ENCODE assay signal across 1 cellular context in genomic region chr2:128379021-128380005, GRCh38.
A peak's percentile ranks its signal among the peaks of the same experiment; 100 is the strongest.
TF ChIP-seq lines count a peak whose summit lies in the region.

No MANE protein-coding gene starts in this region.

TF ChIP-seq in HepG2, 621 proteins besides CTCF, POLR2A, EP300 and RAD21 (continued from another document and continues in another):
- TF ChIP-seq, protein P1, sequence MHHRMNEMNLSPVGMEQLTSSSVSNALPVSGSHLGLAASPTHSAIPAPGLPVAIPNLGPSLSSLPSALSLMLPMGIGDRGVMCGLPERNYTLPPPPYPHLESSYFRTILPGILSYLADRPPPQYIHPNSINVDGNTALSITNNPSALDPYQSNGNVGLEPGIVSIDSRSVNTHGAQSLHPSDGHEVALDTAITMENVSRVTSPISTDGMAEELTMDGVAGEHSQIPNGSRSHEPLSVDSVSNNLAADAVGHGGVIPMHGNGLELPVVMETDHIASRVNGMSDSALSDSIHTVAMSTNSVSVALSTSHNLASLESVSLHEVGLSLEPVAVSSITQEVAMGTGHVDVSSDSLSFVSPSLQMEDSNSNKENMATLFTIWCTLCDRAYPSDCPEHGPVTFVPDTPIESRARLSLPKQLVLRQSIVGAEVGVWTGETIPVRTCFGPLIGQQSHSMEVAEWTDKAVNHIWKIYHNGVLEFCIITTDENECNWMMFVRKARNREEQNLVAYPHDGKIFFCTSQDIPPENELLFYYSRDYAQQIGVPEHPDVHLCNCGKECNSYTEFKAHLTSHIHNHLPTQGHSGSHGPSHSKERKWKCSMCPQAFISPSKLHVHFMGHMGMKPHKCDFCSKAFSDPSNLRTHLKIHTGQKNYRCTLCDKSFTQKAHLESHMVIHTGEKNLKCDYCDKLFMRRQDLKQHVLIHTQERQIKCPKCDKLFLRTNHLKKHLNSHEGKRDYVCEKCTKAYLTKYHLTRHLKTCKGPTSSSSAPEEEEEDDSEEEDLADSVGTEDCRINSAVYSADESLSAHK (CRISPR knock-in tag; IDR thresholded peaks at IDR 0.05; ENCODE audit: borderline replicate concordance) = no peak
- TF ChIP-seq, protein P2, sequence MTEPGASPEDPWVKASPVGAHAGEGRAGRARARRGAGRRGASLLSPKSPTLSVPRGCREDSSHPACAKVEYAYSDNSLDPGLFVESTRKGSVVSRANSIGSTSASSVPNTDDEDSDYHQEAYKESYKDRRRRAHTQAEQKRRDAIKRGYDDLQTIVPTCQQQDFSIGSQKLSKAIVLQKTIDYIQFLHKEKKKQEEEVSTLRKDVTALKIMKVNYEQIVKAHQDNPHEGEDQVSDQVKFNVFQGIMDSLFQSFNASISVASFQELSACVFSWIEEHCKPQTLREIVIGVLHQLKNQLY (CRISPR knock-in tag; IDR thresholded peaks at IDR 0.05) = peak; percentile 60
- TF ChIP-seq MXI1 (IDR thresholded peaks at IDR 0.05; ENCODE audit: borderline replicate concordance, low read depth, low read length) = no peak
- TF ChIP-seq REL (CRISPR knock-in tag; conservative IDR thresholded peaks at IDR 0.05) = no peak
- TF ChIP-seq BCL6 (CRISPR knock-in tag; IDR thresholded peaks at IDR 0.05) = peak; percentile 74
- TF ChIP-seq MED1 (CRISPR knock-in tag; IDR thresholded peaks at IDR 0.05) = peak; percentile 72
- TF ChIP-seq HHEX (CRISPR knock-in tag; IDR thresholded peaks at IDR 0.05) = peak; percentile 53; the same call in 1 of the 2 replicates
- TF ChIP-seq ZMYM4 (CRISPR knock-in tag; IDR thresholded peaks at IDR 0.05) = 0 out of 2 replicates have a peak, but pooled peaks have one; percentile 32
- TF ChIP-seq CSRNP2 (CRISPR knock-in tag; conservative IDR thresholded peaks at IDR 0.05; ENCODE audit: low read depth) = no peak
- TF ChIP-seq, protein P3, sequence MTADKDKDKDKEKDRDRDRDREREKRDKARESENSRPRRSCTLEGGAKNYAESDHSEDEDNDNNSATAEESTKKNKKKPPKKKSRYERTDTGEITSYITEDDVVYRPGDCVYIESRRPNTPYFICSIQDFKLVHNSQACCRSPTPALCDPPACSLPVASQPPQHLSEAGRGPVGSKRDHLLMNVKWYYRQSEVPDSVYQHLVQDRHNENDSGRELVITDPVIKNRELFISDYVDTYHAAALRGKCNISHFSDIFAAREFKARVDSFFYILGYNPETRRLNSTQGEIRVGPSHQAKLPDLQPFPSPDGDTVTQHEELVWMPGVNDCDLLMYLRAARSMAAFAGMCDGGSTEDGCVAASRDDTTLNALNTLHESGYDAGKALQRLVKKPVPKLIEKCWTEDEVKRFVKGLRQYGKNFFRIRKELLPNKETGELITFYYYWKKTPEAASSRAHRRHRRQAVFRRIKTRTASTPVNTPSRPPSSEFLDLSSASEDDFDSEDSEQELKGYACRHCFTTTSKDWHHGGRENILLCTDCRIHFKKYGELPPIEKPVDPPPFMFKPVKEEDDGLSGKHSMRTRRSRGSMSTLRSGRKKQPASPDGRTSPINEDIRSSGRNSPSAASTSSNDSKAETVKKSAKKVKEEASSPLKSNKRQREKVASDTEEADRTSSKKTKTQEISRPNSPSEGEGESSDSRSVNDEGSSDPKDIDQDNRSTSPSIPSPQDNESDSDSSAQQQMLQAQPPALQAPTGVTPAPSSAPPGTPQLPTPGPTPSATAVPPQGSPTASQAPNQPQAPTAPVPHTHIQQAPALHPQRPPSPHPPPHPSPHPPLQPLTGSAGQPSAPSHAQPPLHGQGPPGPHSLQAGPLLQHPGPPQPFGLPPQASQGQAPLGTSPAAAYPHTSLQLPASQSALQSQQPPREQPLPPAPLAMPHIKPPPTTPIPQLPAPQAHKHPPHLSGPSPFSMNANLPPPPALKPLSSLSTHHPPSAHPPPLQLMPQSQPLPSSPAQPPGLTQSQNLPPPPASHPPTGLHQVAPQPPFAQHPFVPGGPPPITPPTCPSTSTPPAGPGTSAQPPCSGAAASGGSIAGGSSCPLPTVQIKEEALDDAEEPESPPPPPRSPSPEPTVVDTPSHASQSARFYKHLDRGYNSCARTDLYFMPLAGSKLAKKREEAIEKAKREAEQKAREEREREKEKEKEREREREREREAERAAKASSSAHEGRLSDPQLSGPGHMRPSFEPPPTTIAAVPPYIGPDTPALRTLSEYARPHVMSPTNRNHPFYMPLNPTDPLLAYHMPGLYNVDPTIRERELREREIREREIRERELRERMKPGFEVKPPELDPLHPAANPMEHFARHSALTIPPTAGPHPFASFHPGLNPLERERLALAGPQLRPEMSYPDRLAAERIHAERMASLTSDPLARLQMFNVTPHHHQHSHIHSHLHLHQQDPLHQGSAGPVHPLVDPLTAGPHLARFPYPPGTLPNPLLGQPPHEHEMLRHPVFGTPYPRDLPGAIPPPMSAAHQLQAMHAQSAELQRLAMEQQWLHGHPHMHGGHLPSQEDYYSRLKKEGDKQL (CRISPR knock-in tag; IDR thresholded peaks at IDR 0.05; ENCODE audit: low read depth) = peak; percentile 84; the same call in 1 of the 2 replicates
- TF ChIP-seq ZSCAN30 (CRISPR knock-in tag; IDR thresholded peaks at IDR 0.05) = no peak
- no peak for TF ChIP-seq ZBTB34 (CRISPR knock-in tag; IDR thresholded peaks at IDR 0.05)
- no peak for TF ChIP-seq ZFP36L2 (CRISPR knock-in tag; IDR thresholded peaks at IDR 0.05)
- no peak for TF ChIP-seq EZH2 (conservative IDR thresholded peaks at IDR 0.05; ENCODE audit: low read depth, low read length)
- no peak for TF ChIP-seq ZNF605 (CRISPR knock-in tag; IDR thresholded peaks at IDR 0.05)
- TF ChIP-seq PAXIP1 (CRISPR knock-in tag; conservative IDR thresholded peaks at IDR 0.05) = peak; percentile 87
- peak; percentile 42 for TF ChIP-seq PRPF4 (IDR thresholded peaks at IDR 0.05; ENCODE audit: low read depth, low read length, poor library complexity, severe bottlenecking)
- TF ChIP-seq SALL1 (CRISPR knock-in tag; IDR thresholded peaks at IDR 0.05) = peak; percentile 31; the same call in 1 of the 2 replicates
- TF ChIP-seq, protein P4, sequence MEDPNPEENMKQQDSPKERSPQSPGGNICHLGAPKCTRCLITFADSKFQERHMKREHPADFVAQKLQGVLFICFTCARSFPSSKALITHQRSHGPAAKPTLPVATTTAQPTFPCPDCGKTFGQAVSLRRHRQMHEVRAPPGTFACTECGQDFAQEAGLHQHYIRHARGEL (CRISPR knock-in tag; IDR thresholded peaks at IDR 0.05) = no peak
- no peak for TF ChIP-seq ZNF234 (CRISPR knock-in tag; conservative IDR thresholded peaks at IDR 0.05)
- no peak for TF ChIP-seq SMARCE1 (IDR thresholded peaks at IDR 0.05; ENCODE audit: borderline replicate concordance)
- no peak for TF ChIP-seq SRSF9 (IDR thresholded peaks at IDR 0.05; ENCODE audit: borderline replicate concordance, insufficient read depth, low read depth, low read length, poor library complexity, severe bottlenecking)
- TF ChIP-seq ZNF777 (CRISPR knock-in tag; IDR thresholded peaks at IDR 0.05) = no peak
- no peak for TF ChIP-seq ZNF850 (CRISPR knock-in tag; conservative IDR thresholded peaks at IDR 0.05)
- 0 out of 2 replicates have a peak, but pooled peaks have one; percentile 19 for TF ChIP-seq SPEN (CRISPR knock-in tag; IDR thresholded peaks at IDR 0.05; ENCODE audit: low read depth)
- TF ChIP-seq ZNF780A (CRISPR knock-in tag; IDR thresholded peaks at IDR 0.05) = no peak
- TF ChIP-seq CHD4 (IDR thresholded peaks at IDR 0.05; ENCODE audit: borderline replicate concordance, low read length) = no peak
- no peak; the same call in 1 of the 2 replicates for TF ChIP-seq RCOR2 (CRISPR knock-in tag; IDR thresholded peaks at IDR 0.05)
- TF ChIP-seq CBX1 (IDR thresholded peaks at IDR 0.05; ENCODE audit: low read depth) = no peak
- no peak for TF ChIP-seq IKZF1 (IDR thresholded peaks at IDR 0.05)
- TF ChIP-seq ZNF550 (CRISPR knock-in tag; IDR thresholded peaks at IDR 0.05; ENCODE audit: borderline replicate concordance) = no peak
- no peak for TF ChIP-seq ZNF24 (IDR thresholded peaks at IDR 0.05)
- no peak for TF ChIP-seq SP1 (IDR thresholded peaks at IDR 0.05)
- TF ChIP-seq SP1 (CRISPR knock-in tag; IDR thresholded peaks at IDR 0.05) = no peak
- no peak for TF ChIP-seq KDM3A (CRISPR knock-in tag; IDR thresholded peaks at IDR 0.05; ENCODE audit: low read depth)
- TF ChIP-seq, protein P5, sequence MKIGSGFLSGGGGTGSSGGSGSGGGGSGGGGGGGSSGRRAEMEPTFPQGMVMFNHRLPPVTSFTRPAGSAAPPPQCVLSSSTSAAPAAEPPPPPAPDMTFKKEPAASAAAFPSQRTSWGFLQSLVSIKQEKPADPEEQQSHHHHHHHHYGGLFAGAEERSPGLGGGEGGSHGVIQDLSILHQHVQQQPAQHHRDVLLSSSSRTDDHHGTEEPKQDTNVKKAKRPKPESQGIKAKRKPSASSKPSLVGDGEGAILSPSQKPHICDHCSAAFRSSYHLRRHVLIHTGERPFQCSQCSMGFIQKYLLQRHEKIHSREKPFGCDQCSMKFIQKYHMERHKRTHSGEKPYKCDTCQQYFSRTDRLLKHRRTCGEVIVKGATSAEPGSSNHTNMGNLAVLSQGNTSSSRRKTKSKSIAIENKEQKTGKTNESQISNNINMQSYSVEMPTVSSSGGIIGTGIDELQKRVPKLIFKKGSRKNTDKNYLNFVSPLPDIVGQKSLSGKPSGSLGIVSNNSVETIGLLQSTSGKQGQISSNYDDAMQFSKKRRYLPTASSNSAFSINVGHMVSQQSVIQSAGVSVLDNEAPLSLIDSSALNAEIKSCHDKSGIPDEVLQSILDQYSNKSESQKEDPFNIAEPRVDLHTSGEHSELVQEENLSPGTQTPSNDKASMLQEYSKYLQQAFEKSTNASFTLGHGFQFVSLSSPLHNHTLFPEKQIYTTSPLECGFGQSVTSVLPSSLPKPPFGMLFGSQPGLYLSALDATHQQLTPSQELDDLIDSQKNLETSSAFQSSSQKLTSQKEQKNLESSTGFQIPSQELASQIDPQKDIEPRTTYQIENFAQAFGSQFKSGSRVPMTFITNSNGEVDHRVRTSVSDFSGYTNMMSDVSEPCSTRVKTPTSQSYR (CRISPR knock-in tag; IDR thresholded peaks at IDR 0.05; ENCODE audit: borderline replicate concordance) = peak; percentile 90
- TF ChIP-seq EED (CRISPR knock-in tag; IDR thresholded peaks at IDR 0.05) = no peak
